In the genomic region with DNA sequence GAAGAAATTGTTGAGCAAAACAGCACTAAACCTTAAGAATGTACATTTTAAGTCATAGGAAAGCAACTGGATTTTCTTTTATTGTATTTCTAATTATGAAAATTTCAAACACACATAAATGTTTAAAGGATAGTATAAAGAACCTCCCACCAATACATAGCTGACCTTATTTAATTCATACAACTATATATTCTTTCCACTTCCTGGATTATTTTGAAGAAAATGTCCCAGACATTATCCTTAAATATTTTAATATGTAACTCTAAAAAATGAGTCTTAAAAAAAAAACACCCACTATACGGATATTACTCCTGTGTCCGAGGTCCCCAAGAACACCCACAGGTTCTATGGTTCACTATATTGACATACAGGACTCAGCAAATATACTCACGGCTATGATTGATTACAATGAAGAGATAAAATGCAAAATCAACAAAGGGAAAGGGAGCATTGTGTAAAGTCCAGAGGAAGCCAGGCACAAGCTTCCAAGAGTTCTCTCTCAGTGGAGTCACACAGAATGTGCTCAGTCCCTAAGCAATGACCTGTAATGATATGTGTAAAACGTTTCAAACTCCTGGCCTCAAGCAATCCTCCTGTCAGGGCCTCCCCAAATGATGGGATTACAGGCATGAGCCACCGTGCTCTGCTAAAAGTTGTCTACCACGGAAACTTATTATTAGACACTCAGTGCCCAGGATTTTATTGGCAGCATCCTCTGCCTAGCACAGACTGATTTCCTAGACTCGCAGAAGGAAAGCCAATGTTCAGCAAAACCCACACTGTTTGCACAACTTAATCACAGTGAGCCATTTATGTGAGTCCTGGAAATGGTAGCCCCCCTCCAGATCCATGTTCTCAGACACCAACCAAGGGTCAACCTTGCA, we compare ENCODE assay signal across 28 cellular contexts. TPM values are rescaled to one million over a fixed set of nuclear protein-coding genes. Genes with fewer than 3 reads are reported as not detected.
A peak's percentile ranks its signal among the peaks of the same experiment; 100 is the strongest.
DNase-seq lines count a peak whose midpoint lies in the region; ATAC-seq and TF ChIP-seq lines count a peak whose summit lies in the region.
"Had no signal": no experiment of that assay in that cellular context is flagged by ENCODE, and none has a peak within 500 bp of the region (broad histone marks: within the 10 kb centered on the region; RNA-seq: fewer than 3 reads in every experiment).

No MANE protein-coding gene starts in this region.

- DNase-seq in NCI-H1092 treated with DMSO at 0.1 percent for 48 hours (lab: John Stamatoyannopoulos, UW) (peak; percentile 6), mucosa of descending colon (peak in 1 of 3 donors; percentile 29), posterior cingulate gyrus (no peak), lower leg skin (ENCODE audit: low spot score in 2 of 2) (no peak)
- DNase-seq: activated CD4-positive, alpha-beta T cell treated with anti-CD3 and anti-CD28 coated beads for 4 hours; activated CD8-positive, alpha-beta memory T cell treated with anti-CD3 and anti-CD28 coated beads for 24 hours; activated effector memory CD4-positive, alpha-beta T cell treated with Interleukin-2 at 50 U/mL for 16 hours; anterior cingulate cortex; cortex of kidney; DND-41; foreskin fibroblast; head of caudate nucleus; mesenchymal stem cell; naive B cell; NCI-H187 treated with DMSO at 0.1 percent for 48 hours; OCI-M1 had no signal

- no peaks in the 10 kb centered on the region for H3K36me3 ChIP-seq in mucosa of descending colon (ENCODE audit: low read depth)
- H3K36me3 ChIP-seq: neutrophil, tibial nerve had no signal

- TF ChIP-seq POLR2A in lower leg skin (IDR thresholded peaks at IDR 0.05) = no peak

- H3K9me3 ChIP-seq in mucosa of descending colon = no peaks in the 10 kb centered on the region
- H3K9me3 ChIP-seq: neutrophil, tibial nerve had no signal

- 75 to 80% methylated on average over 7 of the region's 7 CpGs for WGBS in lower leg skin, 2 donors

- no peak overlapping the region for H3K4me3 ChIP-seq in mucosa of descending colon
- no peak overlapping the region for H3K4me3 ChIP-seq in lower leg skin (ENCODE audit: low read depth, poor library complexity, severe bottlenecking)
- H3K4me3 ChIP-seq: tibial nerve had no signal

- peak; percentile 90 for ATAC-seq in mucosa of descending colon
- no peak for ATAC-seq in HG02678 (IDR thresholded peaks at IDR 0.05; ENCODE audit: unreplicated experiment)
- ATAC-seq in HG02981 (IDR thresholded peaks at IDR 0.05; ENCODE audit: unreplicated experiment) = no peak
- ATAC-seq: esophagus mucosa had no signal

- intact Hi-C loops in mucosa of descending colon (cut with DNase I, micrococcal nuclease) = no loop called here
- intact Hi-C loops in posterior cingulate gyrus (cut with DNase I) = no loop called here
- intact Hi-C loops in lower leg skin (cut with DNase I; ENCODE audit: low total_unique reads) = no loop called here

- TF ChIP-seq CTCF in C4-2B (conservative IDR thresholded peaks at IDR 0.05) = no peak
- TF ChIP-seq CTCF in VCaP (conservative IDR thresholded peaks at IDR 0.05) = no peak
- TF ChIP-seq CTCF in mucosa of descending colon (IDR thresholded peaks at IDR 0.05) = no peak
- no peak for TF ChIP-seq CTCF in lower leg skin (IDR thresholded peaks at IDR 0.05)

- H3K27ac ChIP-seq in C4-2B (peak overlapping the region; percentile 79), VCaP (peak overlapping the region; percentile 76)
- H3K27ac ChIP-seq: KMS-11, neutrophil, tibial nerve had no signal

- H3K4me1 ChIP-seq in mucosa of descending colon (ENCODE audit: low read depth) = peaks cover 11% of the 10 kb centered on the region
- H3K4me1 ChIP-seq: tibial nerve had no signal

RNA-seq across cellular contexts. Expression of gene GLYATL3, which starts 23.2 kb away (rescaled TPM):
- total RNA-seq in mucosa of descending colon (not detected), lower leg skin (not detected)
- total RNA-seq: A673; B cell; esophagus mucosa; pulmonary artery endothelial cell; T-helper 2 cell treated with Interferon-gamma antibody and Interleukin-4, amounts not matched to agents 100 ng/mL and 5 ng/mL, for 36 hours; tibial nerve had no signal

RNA-seq across cellular contexts. Expression of gene C6orf141, which starts 27.5 kb away (rescaled TPM):
- total RNA-seq in mucosa of descending colon = 10 to 100 TPM in 1 of 3 donors, 1 to 10 TPM in 2; 4.1 to 10.6 (median 5.4) TPM
- total RNA-seq in lower leg skin = 10 to 100 TPM in 2 of 4 donors, 1 to 10 TPM in 2; 4.2 to 25.6 (median 9.5) TPM
- total RNA-seq: B cell had no signal

RNA-seq across cellular contexts. Expression of gene CENPQ, which starts 59.8 kb away (rescaled TPM):
- total RNA-seq in mucosa of descending colon = 1 to 10 TPM; 2.6 to 4.3 (median 3.0) TPM
- total RNA-seq in lower leg skin = 1 to 10 TPM; 2.5 to 4.3 (median 2.8) TPM

RNA-seq across cellular contexts. Expression of gene MMUT, which starts 59.9 kb away (rescaled TPM):
- total RNA-seq in mucosa of descending colon (10 to 100 TPM; 27.9 to 41.5 (median 31.5) TPM), lower leg skin (10 to 100 TPM; 14.9 to 16.9 (median 15.9) TPM)
